ENCODE assay signal across 18 cellular contexts in the genomic region with DNA sequence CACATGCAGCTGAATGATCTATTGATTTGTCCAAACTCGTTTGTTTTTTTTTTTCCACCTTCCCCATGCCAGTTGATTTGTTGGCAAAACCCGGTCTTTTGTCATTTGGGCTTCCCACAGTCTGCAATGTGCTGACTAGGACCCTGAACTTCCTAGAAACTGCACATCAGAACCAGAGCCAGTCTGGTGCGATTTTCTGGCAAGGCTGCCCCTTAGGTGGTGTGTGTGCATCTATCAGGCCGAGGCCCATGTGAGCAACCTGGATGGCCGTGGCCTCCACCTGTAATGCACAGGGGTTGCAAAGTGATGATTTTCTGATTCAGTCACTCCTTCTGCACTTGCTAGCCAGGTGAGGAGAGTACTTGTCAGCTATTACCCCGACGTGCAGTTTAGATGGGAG. TPM values are rescaled to one million over a fixed set of nuclear protein-coding genes. Genes with fewer than 3 reads are reported as not detected.
DNase-seq lines count a peak whose midpoint lies in the region; ATAC-seq and TF ChIP-seq lines count a peak whose summit lies in the region.
"Had no signal": no experiment of that assay in that cellular context is flagged by ENCODE, and none has a peak within 500 bp of the region (broad histone marks: within the 10 kb centered on the region; RNA-seq: fewer than 3 reads in every experiment).

No MANE protein-coding gene starts in this region.

- no peaks in the 10 kb centered on the region for H3K36me3 ChIP-seq in spleen
- no peaks in the 10 kb centered on the region for H3K36me3 ChIP-seq in adrenal gland (replicated peaks in 1 of 2)
- H3K36me3 ChIP-seq: thoracic aorta had no signal

- no peak for DNase-seq in activated T-cell treated with anti-CD3 and anti-CD28 coated beads, Interleukin-2, amount 50 U/mL, for 4 hours
- DNase-seq in activated T-cell treated with anti-CD3 and anti-CD28 coated beads for 4 hours, result no peak
- DNase-seq in T-helper 17 cell, result no peak
- DNase-seq in activated naive CD8-positive, alpha-beta T cell treated with anti-CD3 and anti-CD28 coated beads, Interleukin-2, amount 10 ng/mL, durations not matched to agents 7 days and 5 days, result no peak
- DNase-seq in spleen, result no peak
- no peak for DNase-seq in activated CD4-positive, CD25-positive, alpha-beta regulatory T cell treated with anti-CD3 and anti-CD28 coated beads, Interleukin-2, amount 50 U/mL, for 72 hours
- no peak for DNase-seq in adrenal gland
- DNase-seq in GM19238 (ENCODE audit: insufficient read length, low spot score), result no peak
- DNase-seq: central memory CD4-positive, alpha-beta T cell; midbrain; NCI-H1694; NCI-H774; OCI-M1; SHP77 treated with DMSO at 0.1 percent for 48 hours had no signal

- H3K27ac Mint-ChIP-seq in T-helper 17 cell, result peak overlapping the region; percentile 96
- peak overlapping the region; percentile 78 for H3K27ac Mint-ChIP-seq in activated naive CD8-positive, alpha-beta T cell treated with anti-CD3 and anti-CD28 coated beads, Interleukin-2, amount 10 ng/mL, durations not matched to agents 7 days and 5 days

- peaks cover 9% of the 10 kb centered on the region for H3K36me3 Mint-ChIP-seq in activated T-cell treated with anti-CD3 and anti-CD28 coated beads, Interleukin-2, amount 50 U/mL, for 4 hours (ENCODE audit: insufficient read depth)
- H3K36me3 Mint-ChIP-seq in T-helper 17 cell (ENCODE audit: low read depth), result no peaks in the 10 kb centered on the region
- H3K36me3 Mint-ChIP-seq in activated naive CD8-positive, alpha-beta T cell treated with anti-CD3 and anti-CD28 coated beads, Interleukin-2, amount 10 ng/mL, durations not matched to agents 7 days and 5 days, result peaks cover 22% of the 10 kb centered on the region

- POLR2A ChIA-PET in activated naive CD8-positive, alpha-beta T cell treated with anti-CD3 and anti-CD28 coated beads, Interleukin-2, amount 10 ng/mL, durations not matched to agents 7 days and 5 days (lab: Charles Lee), result interaction anchor here (0.8 to 1.3 kb wide), 2 partner anchors 142 to 302 kb away, joined by 3 read pairs; no protein-coding TSS in a partner anchor

- H3K4me1 ChIP-seq in spleen (peaks cover 53 to 100% (median 99%) of the 10 kb centered on the region in 6 donors), adrenal gland (replicated peaks in 1 of 2) (peaks cover 25 to 71% of the 10 kb centered on the region in 2 donors)

- H3K9me3 ChIP-seq in T-helper 17 cell (ENCODE audit: control insufficient read depth, low read length, poor library complexity, severe bottlenecking) (no peaks in the 10 kb centered on the region), spleen (no peaks in the 10 kb centered on the region), adrenal gland (replicated peaks in 1 of 3) (no peaks in the 10 kb centered on the region)
- H3K9me3 ChIP-seq: thoracic aorta had no signal

- 85 to 90% (median 89%) methylated on average over 7 of the region's 7 CpGs for whole genome bisulfite sequencing in spleen, 5 donors
- WGBS in adrenal gland, 4 donors, result 86 to 91% (median 89%) methylated on average over 7 of the region's 7 CpGs

- no peaks in the 10 kb centered on the region for H3K27me3 ChIP-seq in spleen (replicated peaks in 1 of 7)
- no peaks in the 10 kb centered on the region for H3K27me3 ChIP-seq in adrenal gland

- H3K4me1 Mint-ChIP-seq in activated T-cell treated with anti-CD3 and anti-CD28 coated beads, Interleukin-2, amount 50 U/mL, for 4 hours (ENCODE audit: low read depth), result peaks cover 91% of the 10 kb centered on the region
- peaks cover 68% of the 10 kb centered on the region for H3K4me1 Mint-ChIP-seq in T-helper 17 cell
- H3K4me1 Mint-ChIP-seq in activated naive CD8-positive, alpha-beta T cell treated with anti-CD3 and anti-CD28 coated beads, Interleukin-2, amount 10 ng/mL, durations not matched to agents 7 days and 5 days, result peaks cover 83% of the 10 kb centered on the region

- H3K4me3 ChIP-seq in spleen, result no peak overlapping the region
- no peak overlapping the region for H3K4me3 ChIP-seq in adrenal gland
- H3K4me3 ChIP-seq: K562, thoracic aorta had no signal

- peak overlapping the region in 5 of 8 donors; percentile 35 to 93 (median 92) for H3K27ac ChIP-seq in spleen
- H3K27ac ChIP-seq in adrenal gland, result no peak overlapping the region
- H3K27ac ChIP-seq: thoracic aorta, VCaP had no signal

- intact Hi-C loops in spleen (cut with DNase I; ENCODE audit: low total_unique reads) (no loop called here), adrenal gland (cut with DNase I) (no loop called here)

- TF ChIP-seq POLR2A in spleen (IDR thresholded peaks at IDR 0.05) (no peak), adrenal gland (IDR thresholded peaks at IDR 0.05) (no peak)

- peak overlapping the region; percentile 24 for H3K4me3 Mint-ChIP-seq in activated T-cell treated with anti-CD3 and anti-CD28 coated beads, Interleukin-2, amount 50 U/mL, for 4 hours
- peak overlapping the region; percentile 79 for H3K4me3 Mint-ChIP-seq in T-helper 17 cell
- no peak overlapping the region for H3K4me3 Mint-ChIP-seq in activated naive CD8-positive, alpha-beta T cell treated with anti-CD3 and anti-CD28 coated beads, Interleukin-2, amount 10 ng/mL, durations not matched to agents 7 days and 5 days

- H3K27me3 Mint-ChIP-seq in activated T-cell treated with anti-CD3 and anti-CD28 coated beads, Interleukin-2, amount 50 U/mL, for 4 hours (ENCODE audit: low read depth), result no peaks in the 10 kb centered on the region
- H3K27me3 Mint-ChIP-seq in T-helper 17 cell, result no peaks in the 10 kb centered on the region
- no peaks in the 10 kb centered on the region for H3K27me3 Mint-ChIP-seq in activated naive CD8-positive, alpha-beta T cell treated with anti-CD3 and anti-CD28 coated beads, Interleukin-2, amount 10 ng/mL, durations not matched to agents 7 days and 5 days

- TF ChIP-seq CTCF in spleen (IDR thresholded peaks at IDR 0.05 in 8 of 11, conservative IDR thresholded peaks at IDR 0.05 in 3 of 11) (no peak), adrenal gland (IDR thresholded peaks at IDR 0.05) (no peak)

- H3K9me3 Mint-ChIP-seq in activated T-cell treated with anti-CD3 and anti-CD28 coated beads, Interleukin-2, amount 50 U/mL, for 4 hours, result no peaks in the 10 kb centered on the region
- peaks cover 4% of the 10 kb centered on the region for H3K9me3 Mint-ChIP-seq in activated naive CD8-positive, alpha-beta T cell treated with anti-CD3 and anti-CD28 coated beads, Interleukin-2, amount 10 ng/mL, durations not matched to agents 7 days and 5 days

- ATAC-seq in activated T-cell treated with anti-CD3 and anti-CD28 coated beads, Interleukin-2, amount 50 U/mL, for 4 hours, result no peak
- ATAC-seq in T-helper 17 cell, result no peak
- no peak for ATAC-seq in activated naive CD8-positive, alpha-beta T cell treated with anti-CD3 and anti-CD28 coated beads, Interleukin-2, amount 10 ng/mL, durations not matched to agents 7 days and 5 days (ENCODE audit: low read depth)
- ATAC-seq: left lobe of liver had no signal

RNA-seq across cellular contexts. Expression of gene NCK2, which starts 47.8 kb away (rescaled TPM):
- total RNA-seq in activated T-cell treated with anti-CD3 and anti-CD28 coated beads, Interleukin-2, amount 50 U/mL, for 4 hours, result 10 to 100 TPM; 71.6 to 79.1 (median 73.5) TPM
- total RNA-seq in T-helper 17 cell (100 to 1,000 TPM; 114 to 151 TPM), spleen (100 to 1,000 TPM in 2 of 7 donors, 10 to 100 TPM in 5; 50.3 to 106 (median 82.9) TPM), adrenal gland (10 to 100 TPM; 29.8 to 56.0 (median 43.4) TPM)
- total RNA-seq in activated naive CD8-positive, alpha-beta T cell treated with anti-CD3 and anti-CD28 coated beads, Interleukin-2, amount 10 ng/mL, durations not matched to agents 7 days and 5 days, result 10 to 100 TPM; 69.6 to 70.0 TPM
- polyA plus RNA-seq in spleen (10 to 100 TPM; 21.5 to 32.1 (median 30.0) TPM), adrenal gland (10 to 100 TPM; 13.7 to 20.5 (median 18.2) TPM)

Comparison
In these comparisons a context has a peak if more than half of its experiments do, and no peak if none do; other contexts are left out.
1. H3K27ac ChIP-seq: peak in spleen (5 of 8); none in adrenal gland (0 of 5).